12 cellular contexts compared by ENCODE assay signal in genomic region chr3:104279617-104280016, GRCh38.
DNase-seq lines count a peak whose midpoint lies in the region; ATAC-seq, FAIRE-seq and TF ChIP-seq lines count a peak whose summit lies in the region.
"Had no signal": no experiment of that assay in that cellular context is flagged by ENCODE, and none has a peak within 500 bp of the region (broad histone marks: within the 10 kb centered on the region; RNA-seq: fewer than 3 reads in every experiment).

No MANE protein-coding gene starts in this region.

- no peak for DNase-seq in activated CD4-positive, alpha-beta memory T cell treated with anti-CD3 and anti-CD28 coated beads, Interleukin-2, amount 10 ng/mL, durations not matched to agents 7 days and 5 days
- no peak for DNase-seq in activated CD4-positive, alpha-beta memory T cell treated with anti-CD3 and anti-CD28 coated beads for 36 hours
- DNase-seq in RCC 7860 (ENCODE audit: low spot score) (peak; percentile 71), epithelial cell of proximal tubule (ENCODE audit: low read depth) (peak; percentile 33), stromal cell of bone marrow (ENCODE audit: low read depth) (peak; percentile 58), testis (no peak)
- DNase-seq: central memory CD4-positive, alpha-beta T cell; NCI-H1694 had no signal

- intact Hi-C loops in activated CD4-positive, alpha-beta memory T cell treated with anti-CD3 and anti-CD28 coated beads for 36 hours (cut with micrococcal nuclease), result loop anchor here (10.0 kb wide), 1 partner anchor 1085 kb away; the partner anchor contains the start of gene ALCAM
- intact Hi-C loops in testis (cut with DNase I; ENCODE audit: low total_unique reads), result no loop called here

- peaks cover 7% of the 10 kb centered on the region for H3K4me1 Mint-ChIP-seq in activated CD4-positive, alpha-beta memory T cell treated with anti-CD3 and anti-CD28 coated beads, Interleukin-2, amount 10 ng/mL, durations not matched to agents 7 days and 5 days
- peaks cover 5% of the 10 kb centered on the region for H3K4me1 Mint-ChIP-seq in activated CD4-positive, alpha-beta memory T cell treated with anti-CD3 and anti-CD28 coated beads for 36 hours (ENCODE audit: low read depth)

- 30 to 47% methylated on average over 1 of the region's 1 CpG for WGBS in testis, 2 donors

- TF ChIP-seq POLR2A in testis (IDR thresholded peaks at IDR 0.05), result no peak

- ATAC-seq in HG03565 (IDR thresholded peaks at IDR 0.05; ENCODE audit: unreplicated experiment), result no peak
- ATAC-seq in GM21737 (IDR thresholded peaks at IDR 0.05; ENCODE audit: unreplicated experiment), result no peak

- POLR2A ChIA-PET in activated CD4-positive, alpha-beta memory T cell treated with anti-CD3 and anti-CD28 coated beads, Interleukin-2, amount 10 ng/mL, durations not matched to agents 7 days and 5 days (lab: Charles Lee), result no interaction called here
- POLR2A ChIA-PET in activated CD4-positive, alpha-beta memory T cell treated with anti-CD3 and anti-CD28 coated beads for 36 hours (lab: Charles Lee), result no interaction called here

- H3K4me3 ChIP-seq in epithelial cell of proximal tubule (ENCODE audit: low read depth, low read length) (peak overlapping the region; percentile 7), testis (no peak overlapping the region)

- peaks cover 23% of the 10 kb centered on the region for H3K9me3 Mint-ChIP-seq in activated CD4-positive, alpha-beta memory T cell treated with anti-CD3 and anti-CD28 coated beads, Interleukin-2, amount 10 ng/mL, durations not matched to agents 7 days and 5 days
- peaks cover 31% of the 10 kb centered on the region for H3K9me3 Mint-ChIP-seq in activated CD4-positive, alpha-beta memory T cell treated with anti-CD3 and anti-CD28 coated beads for 36 hours

- no peaks in the 10 kb centered on the region for H3K27me3 Mint-ChIP-seq in activated CD4-positive, alpha-beta memory T cell treated with anti-CD3 and anti-CD28 coated beads, Interleukin-2, amount 10 ng/mL, durations not matched to agents 7 days and 5 days
- no peaks in the 10 kb centered on the region for H3K27me3 Mint-ChIP-seq in activated CD4-positive, alpha-beta memory T cell treated with anti-CD3 and anti-CD28 coated beads for 36 hours

- H3K4me3 Mint-ChIP-seq in activated CD4-positive, alpha-beta memory T cell treated with anti-CD3 and anti-CD28 coated beads, Interleukin-2, amount 10 ng/mL, durations not matched to agents 7 days and 5 days, result peak overlapping the region; percentile 26
- H3K4me3 Mint-ChIP-seq in activated CD4-positive, alpha-beta memory T cell treated with anti-CD3 and anti-CD28 coated beads for 36 hours, result no peak overlapping the region

- peaks cover 10% of the 10 kb centered on the region for H3K36me3 Mint-ChIP-seq in activated CD4-positive, alpha-beta memory T cell treated with anti-CD3 and anti-CD28 coated beads, Interleukin-2, amount 10 ng/mL, durations not matched to agents 7 days and 5 days (ENCODE audit: low read depth)
- H3K36me3 Mint-ChIP-seq in activated CD4-positive, alpha-beta memory T cell treated with anti-CD3 and anti-CD28 coated beads for 36 hours, result peaks cover 10% of the 10 kb centered on the region

- peak; percentile 65 for FAIRE-seq in RCC 7860 (lab: Jason Lieb, UNC)

- no peaks in the 10 kb centered on the region for H3K27me3 ChIP-seq in testis
- H3K27me3 ChIP-seq: vagina had no signal

- H3K27ac Mint-ChIP-seq in activated CD4-positive, alpha-beta memory T cell treated with anti-CD3 and anti-CD28 coated beads, Interleukin-2, amount 10 ng/mL, durations not matched to agents 7 days and 5 days, result no peak overlapping the region
- no peak overlapping the region for H3K27ac Mint-ChIP-seq in activated CD4-positive, alpha-beta memory T cell treated with anti-CD3 and anti-CD28 coated beads for 36 hours

- no peaks in the 10 kb centered on the region for H3K4me1 ChIP-seq in testis
- H3K4me1 ChIP-seq: vagina had no signal

- H3K27ac ChIP-seq in testis, result no peak overlapping the region
- H3K27ac ChIP-seq: vagina, VCaP had no signal

- no peaks in the 10 kb centered on the region for H3K36me3 ChIP-seq in testis (ENCODE audit: low read depth, missing control alignments)
- H3K36me3 ChIP-seq: vagina had no signal

- CTCF ChIA-PET in activated CD4-positive, alpha-beta memory T cell treated with anti-CD3 and anti-CD28 coated beads, Interleukin-2, amount 10 ng/mL, durations not matched to agents 7 days and 5 days (lab: Charles Lee), result interaction anchor here (1.1 kb wide), 1 partner anchor 9 kb away, joined by 3 read pairs; no protein-coding TSS in a partner anchor
- CTCF ChIA-PET in activated CD4-positive, alpha-beta memory T cell treated with anti-CD3 and anti-CD28 coated beads for 36 hours (lab: Charles Lee), result interaction anchor here (1.1 kb wide), 1 partner anchor 19 kb away, joined by 4 read pairs; no protein-coding TSS in a partner anchor

- no peaks in the 10 kb centered on the region for H3K9me3 ChIP-seq in testis

- TF ChIP-seq CTCF in epithelial cell of proximal tubule (conservative IDR thresholded peaks at IDR 0.05; ENCODE audit: low read depth, low read length), result no peak
- no peak for TF ChIP-seq CTCF in testis (IDR thresholded peaks at IDR 0.05)

Comparison
In these comparisons a context has a peak if more than half of its experiments do, and no peak if none do; other contexts are left out.
1. DNase-seq: peak in RCC 7860 (single experiment), epithelial cell of proximal tubule (single experiment) and stromal cell of bone marrow (single experiment); none in activated CD4-positive, alpha-beta memory T cell treated with anti-CD3 and anti-CD28 coated beads, Interleukin-2, amount 10 ng/mL, durations not matched to agents 7 days and 5 days (single experiment), activated CD4-positive, alpha-beta memory T cell treated with anti-CD3 and anti-CD28 coated beads for 36 hours (single experiment) and testis (single experiment).